In the genomic region with DNA sequence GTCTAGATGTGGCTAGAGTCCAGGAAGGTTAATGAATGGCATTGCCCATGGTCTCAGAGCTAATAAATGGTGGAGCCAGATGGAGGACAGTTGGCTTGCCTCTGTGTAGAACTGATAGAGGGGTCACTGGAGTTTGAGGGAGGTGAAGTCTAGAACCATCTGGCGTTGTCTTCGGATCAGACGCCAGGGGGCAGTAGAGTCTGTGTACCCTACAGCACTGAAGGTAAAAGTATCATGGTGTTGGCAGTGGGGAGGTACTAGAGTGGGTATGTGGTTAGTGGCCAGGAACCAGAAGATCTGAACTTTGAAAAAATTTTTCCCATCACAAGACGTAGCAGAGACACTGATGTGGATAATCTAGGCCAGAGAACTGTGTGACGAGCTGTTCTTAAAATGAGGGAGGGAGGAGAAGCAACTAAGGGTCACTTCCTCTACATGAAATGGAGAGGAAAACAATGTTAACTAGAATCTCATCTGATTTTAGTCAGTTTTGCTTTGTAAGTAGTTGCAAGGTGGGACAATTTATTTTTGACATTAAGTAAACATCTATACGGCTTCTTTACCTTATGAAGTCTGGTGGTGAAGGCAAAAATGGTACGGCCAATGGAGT, we compare ENCODE assay signal across 1 cellular context.
TF ChIP-seq lines count a peak whose summit lies in the region.

No MANE protein-coding gene starts in this region.

TF ChIP-seq in IMR-90, 13 proteins besides CTCF, POLR2A, EP300 and RAD21:
- TF ChIP-seq MAZ (IDR thresholded peaks at IDR 0.05; ENCODE audit: borderline replicate concordance, low read depth, low read length) = no peak
